Comparison of ENCODE assay signal across 12 cellular contexts in the genomic region with DNA sequence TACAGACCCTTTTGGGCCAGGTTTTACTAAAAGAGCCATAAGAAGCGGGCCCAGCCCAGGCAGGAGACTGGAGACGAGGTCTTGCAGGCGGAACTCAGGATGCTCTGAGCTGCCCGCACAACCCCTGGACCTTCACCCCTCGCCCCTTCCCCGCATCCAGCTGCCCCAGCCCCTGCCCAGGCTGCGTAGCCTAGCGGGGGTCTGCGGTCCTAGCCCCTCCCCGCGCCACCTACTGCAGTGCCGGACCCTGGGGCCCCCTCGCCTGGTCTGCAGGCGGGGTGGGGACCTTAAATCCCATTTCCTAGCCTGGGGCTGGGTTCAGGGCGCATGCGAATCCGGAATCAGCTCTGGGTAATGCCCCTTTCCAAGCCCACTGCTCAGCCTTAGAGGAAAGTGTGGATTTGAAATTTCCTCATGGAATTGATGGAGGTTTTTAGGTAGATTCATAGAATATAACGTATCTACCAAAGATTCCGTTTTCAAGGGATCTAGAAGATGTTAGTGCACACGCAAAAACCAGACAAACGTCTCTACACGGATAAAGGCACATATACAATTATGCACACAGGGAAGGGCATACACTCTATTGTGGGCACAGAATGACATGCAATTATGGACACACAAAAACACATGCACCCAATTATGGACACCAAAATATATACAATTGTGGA. TPM values are rescaled to one million over a fixed set of nuclear protein-coding genes. Genes with fewer than 3 reads are reported as not detected.
DNase-seq lines count a peak whose midpoint lies in the region; FAIRE-seq and TF ChIP-seq lines count a peak whose summit lies in the region.
"Had no signal": no experiment of that assay in that cellular context is flagged by ENCODE, and none has a peak within 500 bp of the region (broad histone marks: within the 10 kb centered on the region; RNA-seq: fewer than 3 reads in every experiment).

No MANE protein-coding gene starts in this region.

- intact Hi-C loops in endothelial cell of umbilical vein (cut with micrococcal nuclease): no loop called here

- H3K9ac ChIP-seq in endothelial cell of umbilical vein (replicated peaks; ENCODE audit: extremely low read depth, insufficient read depth, low read length): peak overlapping the region; percentile 78

- no TSS peak for BruUV-seq in endothelial cell of umbilical vein (replicated peaks; lab: Mats Ljungman, UMichigan)

- POLR2A ChIA-PET in AG04449 (lab: Yijun Ruan, JAX): no interaction called here
- POLR2A ChIA-PET in endothelial cell of umbilical vein (lab: Charles Lee): interaction anchor here (0.7 to 2.6 kb wide), 8 partner anchors 9 to 463 kb away, joined by 3 to 15 read pairs (median 6); partner anchors contain the start of gene HOXA9

- H3K36me3 Mint-ChIP-seq in HFFc6 (ENCODE audit: low read depth) (peaks cover 5% of the 10 kb centered on the region), neural crest cell (ENCODE audit: low read depth) (peaks cover 5% of the 10 kb centered on the region)
- H3K36me3 Mint-ChIP-seq: CD4-positive, CD25-positive, alpha-beta regulatory T cell had no signal

- CTCF ChIA-PET in AG04449 (lab: Yijun Ruan, JAX) (interaction anchor here (1.0 to 4.9 kb wide), 8 partner anchors 9 to 466 kb away, joined by 3 to 38 read pairs (median 5); partner anchors contain the start of genes HOXA5 and HOXA9), endothelial cell of umbilical vein (lab: Charles Lee) (interaction anchor here (0.9 to 5.6 kb wide), 11 partner anchors 9 to 783 kb away, joined by 3 to 83 read pairs (median 13); partner anchors contain the start of genes HOXA10, HOXA5 and HOXA9)

- H3K4me3 Mint-ChIP-seq in HFFc6 (peak overlapping the region; percentile 91), neural crest cell (peak overlapping the region; percentile 54)

- H4K20me1 ChIP-seq in endothelial cell of umbilical vein (replicated peaks; ENCODE audit: control insufficient read depth, extremely low read depth, insufficient read depth, low read length): no peaks in the 10 kb centered on the region

- no peak for FAIRE-seq in endothelial cell of umbilical vein (lab: Jason Lieb, UNC)

- no peaks in the 10 kb centered on the region for H3K27me3 ChIP-seq in endothelial cell of umbilical vein (ENCODE audit: control insufficient read depth in 2 of 2, insufficient read depth in 2 of 2, low read length in 2 of 2)

- H3K4me2 ChIP-seq in endothelial cell of umbilical vein (ENCODE audit: insufficient read depth, low read length): peak overlapping the region; percentile 92

- no peaks in the 10 kb centered on the region for H3K36me3 ChIP-seq in endothelial cell of umbilical vein (ENCODE audit: control insufficient read depth in 2 of 2, extremely low read depth in 1 of 2, insufficient read depth in 2 of 2, low read length in 2 of 2)

- H3K27ac Mint-ChIP-seq in HFFc6 (peak overlapping the region; percentile 91), neural crest cell (ENCODE audit: unreplicated experiment) (no peak overlapping the region)
- H3K27ac Mint-ChIP-seq: CD4-positive, CD25-positive, alpha-beta regulatory T cell; stimulated activated naive CD8-positive, alpha-beta T cell treated with anti-CD3 and anti-CD28 coated beads, Interleukin-15, amount 100 ng/mL, for 72 hours had no signal

- TF ChIP-seq CTCF in AG04449 (IDR thresholded peaks at IDR 0.05; ENCODE audit: insufficient read depth, low read length, missing control alignments) (no peak), HFFc6 (IDR thresholded peaks at IDR 0.05) (no peak), endothelial cell of umbilical vein (IDR thresholded peaks at IDR 0.05; ENCODE audit: extremely low read depth in 1 of 2, insufficient read depth in 1 of 2, low read depth in 1 of 2, low read length in 2 of 2) (no peak), neural crest cell (conservative IDR thresholded peaks at IDR 0.05) (no peak)

- TF ChIP-seq POLR2A in endothelial cell of umbilical vein (IDR thresholded peaks at IDR 0.05; ENCODE audit: low read depth, low read length): no peak

- H3K9me1 ChIP-seq in endothelial cell of umbilical vein (replicated peaks; ENCODE audit: control insufficient read depth, extremely low read depth, insufficient read depth, low read length): no peaks in the 10 kb centered on the region

- DNase-seq in AG04449 (ENCODE audit: low read depth, low spot score): no peak
- DNase-seq in HFFc6: no peak
- DNase-seq in endothelial cell of umbilical vein (ENCODE audit: low read depth, low spot score): no peak
- DNase-seq in neural crest cell (ENCODE audit: low read depth, low spot score): no peak
- no peak for DNase-seq in NCI-H2107 (lab: John Stamatoyannopoulos, UW)
- no peak for DNase-seq in SK-N-DZ (ENCODE audit: low spot score)
- DNase-seq in NCI-H748 (lab: John Stamatoyannopoulos, UW; ENCODE audit: unreplicated experiment): no peak
- no peak for DNase-seq in NCI-H526 (lab: John Stamatoyannopoulos, UW)
- DNase-seq: CD4-positive, CD25-positive, alpha-beta regulatory T cell; stimulated activated CD4-positive, alpha-beta T cell treated with anti-CD3 and anti-CD28 coated beads, Interleukin-1b, Interleukin-23, amount 100 ng/mL, for 48 hours; stimulated activated naive CD8-positive, alpha-beta T cell treated with anti-CD3 and anti-CD28 coated beads, Interleukin-15, amount 100 ng/mL, for 72 hours had no signal

- dilution Hi-C loops in endothelial cell of umbilical vein (cut with MboI; ENCODE audit: extremely low pct_ligation_motif_present, low sequenced_read_pairs): loop anchor here (25.0 kb wide), 1 partner anchor 966 kb away; no protein-coding TSS in a partner anchor

- H3K9me3 ChIP-seq in endothelial cell of umbilical vein (replicated peaks; ENCODE audit: control insufficient read depth, insufficient read depth, low read length): no peaks in the 10 kb centered on the region

- H3K9me3 Mint-ChIP-seq in HFFc6: no peaks in the 10 kb centered on the region
- H3K9me3 Mint-ChIP-seq in neural crest cell: no peaks in the 10 kb centered on the region
- H3K9me3 Mint-ChIP-seq: stimulated activated naive CD8-positive, alpha-beta T cell treated with anti-CD3 and anti-CD28 coated beads, Interleukin-15, amount 100 ng/mL, for 72 hours had no signal

- no peak overlapping the region for H2AFZ ChIP-seq in endothelial cell of umbilical vein (ENCODE audit: low read depth, low read length)

- H3K27me3 Mint-ChIP-seq in HFFc6 (ENCODE audit: insufficient read depth): peaks cover 11% of the 10 kb centered on the region
- H3K27me3 Mint-ChIP-seq in neural crest cell (ENCODE audit: low read depth): peaks cover 100% of the 10 kb centered on the region

- peaks cover 68% of the 10 kb centered on the region for H3K4me1 ChIP-seq in endothelial cell of umbilical vein (ENCODE audit: control insufficient read depth, extremely low read depth, insufficient read depth, low read length)

- peaks cover 65% of the 10 kb centered on the region for H3K4me1 Mint-ChIP-seq in HFFc6 (ENCODE audit: low read depth)
- peaks cover 31% of the 10 kb centered on the region for H3K4me1 Mint-ChIP-seq in neural crest cell

- peaks cover 97% of the 10 kb centered on the region for H3K79me2 ChIP-seq in endothelial cell of umbilical vein (ENCODE audit: control insufficient read depth, insufficient read depth, low read length)

- H3K4me3 ChIP-seq in AG04449 (ENCODE audit: low read depth, low read length): peak overlapping the region; percentile 72
- peak overlapping the region; percentile 14 to 85 (median 54) for H3K4me3 ChIP-seq in endothelial cell of umbilical vein (replicated peaks in 1 of 3; ENCODE audit: insufficient read depth in 1 of 3, low read depth in 1 of 3, low read length in 3 of 3)

- H3K27ac ChIP-seq in endothelial cell of umbilical vein (ENCODE audit: insufficient read depth, low read depth, low read length): peak overlapping the region; percentile 96

RNA-seq across cellular contexts. Expression of gene HOXA3, which starts 0.6 kb away (rescaled TPM):
- total RNA-seq in HFFc6 (2021; fragmentation: NEBNext Ultra II Directional; extraction: Animal tissue kit (Norgen Biotek cat#: 25700)): 1 to 10 TPM in 3 of 6 experiments, under 1 TPM in 3; 0.33 to 1.9 (median 1.1) TPM
- total RNA-seq in endothelial cell of umbilical vein: 12.0 and 14.0 TPM in 2 replicates
- 4.2 and 4.7 TPM in 2 replicates for polyA plus RNA-seq in endothelial cell of umbilical vein
- 1.5 and 2.4 TPM in 2 replicates for polyA plus RNA-seq in endothelial cell of umbilical vein (2011; cell fraction: cytosol; rRNA removed)
- polyA plus RNA-seq in endothelial cell of umbilical vein (2011; cell fraction: nucleus; rRNA removed): 14.0 and 14.1 TPM in 2 replicates
- 4.6 and 5.6 TPM in 2 replicates for polyA plus RNA-seq in endothelial cell of umbilical vein (2012)
- polyA minus RNA-seq in endothelial cell of umbilical vein: 1.6 and 2.0 TPM in 2 replicates
- not detected for polyA minus RNA-seq in endothelial cell of umbilical vein (2011; cell fraction: cytosol; rRNA and poly(A)+ RNA removed)
- 7.1 and 20.1 TPM in 2 replicates for polyA minus RNA-seq in endothelial cell of umbilical vein (2011; cell fraction: nucleus; rRNA and poly(A)+ RNA removed)
- total RNA-seq in neural crest cell: 10.6 and 11.3 TPM in 2 replicates
- polyA plus RNA-seq in SK-N-DZ (2014; cell fraction: cytosol; rRNA removed): not detected in 2 replicates
- polyA plus RNA-seq in SK-N-DZ (2014; cell fraction: nucleus; rRNA removed): not detected in 2 replicates
- total RNA-seq: CD4-positive, CD25-positive, alpha-beta regulatory T cell had no signal

RNA-seq across cellular contexts. Expression of gene HOXA7, which starts 3.5 kb away (rescaled TPM):
- total RNA-seq in HFFc6 (2021; fragmentation: NEBNext Ultra II Directional; extraction: Animal tissue kit (Norgen Biotek cat#: 25700)): 1 to 10 TPM; 6.2 to 8.2 (median 6.8) TPM
- total RNA-seq in endothelial cell of umbilical vein: 15.6 and 18.5 TPM in 2 replicates
- 16.9 and 18.1 TPM in 2 replicates for polyA plus RNA-seq in endothelial cell of umbilical vein
- polyA plus RNA-seq in endothelial cell of umbilical vein (2011; cell fraction: cytosol; rRNA removed): 13.0 and 13.8 TPM in 2 replicates
- 5.6 and 8.3 TPM in 2 replicates for polyA plus RNA-seq in endothelial cell of umbilical vein (2011; cell fraction: nucleus; rRNA removed)
- 13.9 and 16.0 TPM in 2 replicates for polyA plus RNA-seq in endothelial cell of umbilical vein (2012)
- polyA minus RNA-seq in endothelial cell of umbilical vein: 8.6 and 9.4 TPM in 2 replicates
- 5.9 TPM for polyA minus RNA-seq in endothelial cell of umbilical vein (2011; cell fraction: cytosol; rRNA and poly(A)+ RNA removed)
- polyA minus RNA-seq in endothelial cell of umbilical vein (2011; cell fraction: nucleus; rRNA and poly(A)+ RNA removed): 3.8 and 4.1 TPM in 2 replicates
- 7.1 and 8.8 TPM in 2 replicates for total RNA-seq in neural crest cell
- not detected in 2 replicates for polyA plus RNA-seq in SK-N-DZ (2014; cell fraction: cytosol; rRNA removed)
- not detected in 2 replicates for polyA plus RNA-seq in SK-N-DZ (2014; cell fraction: nucleus; rRNA removed)
- total RNA-seq: CD4-positive, CD25-positive, alpha-beta regulatory T cell; mucosa of gallbladder had no signal
- polyA plus RNA-seq: CD4-positive, CD25-positive, alpha-beta regulatory T cell had no signal

RNA-seq across cellular contexts. Expression of gene HOXA6, which starts 5.4 kb away (rescaled TPM):
- total RNA-seq in HFFc6 (2021; fragmentation: NEBNext Ultra II Directional; extraction: Animal tissue kit (Norgen Biotek cat#: 25700)): 1 to 10 TPM; 2.3 to 3.8 (median 2.8) TPM
- total RNA-seq in endothelial cell of umbilical vein (17.9 and 20.7 TPM in 2 replicates), neural crest cell (1.6 and 2.0 TPM in 2 replicates)
- polyA plus RNA-seq in endothelial cell of umbilical vein: 7.8 and 10.0 TPM in 2 replicates
- polyA plus RNA-seq in endothelial cell of umbilical vein (2011; cell fraction: cytosol; rRNA removed): 5.0 and 6.7 TPM in 2 replicates
- polyA plus RNA-seq in endothelial cell of umbilical vein (2011; cell fraction: nucleus; rRNA removed): 15.6 and 19.9 TPM in 2 replicates
- 6.1 and 6.2 TPM in 2 replicates for polyA plus RNA-seq in endothelial cell of umbilical vein (2012)
- 6.1 and 6.7 TPM in 2 replicates for polyA minus RNA-seq in endothelial cell of umbilical vein
- not detected for polyA minus RNA-seq in endothelial cell of umbilical vein (2011; cell fraction: cytosol; rRNA and poly(A)+ RNA removed)
- 8.4 and 18.0 TPM in 2 replicates for polyA minus RNA-seq in endothelial cell of umbilical vein (2011; cell fraction: nucleus; rRNA and poly(A)+ RNA removed)
- not detected in 2 replicates for polyA plus RNA-seq in SK-N-DZ (2014; cell fraction: cytosol; rRNA removed)
- not detected in 2 replicates for polyA plus RNA-seq in SK-N-DZ (2014; cell fraction: nucleus; rRNA removed)
- total RNA-seq: CD4-positive, CD25-positive, alpha-beta regulatory T cell had no signal
- polyA plus RNA-seq: CD4-positive, CD25-positive, alpha-beta regulatory T cell had no signal

RNA-seq across cellular contexts. Expression of gene HOXA5, which starts 9.5 kb away (rescaled TPM):
- total RNA-seq in HFFc6 (2021; fragmentation: NEBNext Ultra II Directional; extraction: Animal tissue kit (Norgen Biotek cat#: 25700)): 1 to 10 TPM; 2.0 to 3.8 (median 2.8) TPM
- total RNA-seq in endothelial cell of umbilical vein: 18.8 and 21.4 TPM in 2 replicates
- polyA plus RNA-seq in endothelial cell of umbilical vein: 18.6 and 22.1 TPM in 2 replicates
- 15.7 and 18.5 TPM in 2 replicates for polyA plus RNA-seq in endothelial cell of umbilical vein (2011; cell fraction: cytosol; rRNA removed)
- 29.1 and 32.2 TPM in 2 replicates for polyA plus RNA-seq in endothelial cell of umbilical vein (2011; cell fraction: nucleus; rRNA removed)
- 19.5 and 28.4 TPM in 2 replicates for polyA plus RNA-seq in endothelial cell of umbilical vein (2012)
- polyA minus RNA-seq in endothelial cell of umbilical vein: 12.0 and 16.8 TPM in 2 replicates
- 1.3 TPM for polyA minus RNA-seq in endothelial cell of umbilical vein (2011; cell fraction: cytosol; rRNA and poly(A)+ RNA removed)
- polyA minus RNA-seq in endothelial cell of umbilical vein (2011; cell fraction: nucleus; rRNA and poly(A)+ RNA removed): 10.0 and 11.6 TPM in 2 replicates
- total RNA-seq in neural crest cell: 3.2 and 4.3 TPM in 2 replicates
- not detected in 2 replicates for polyA plus RNA-seq in SK-N-DZ (2014; cell fraction: cytosol; rRNA removed)
- polyA plus RNA-seq in SK-N-DZ (2014; cell fraction: nucleus; rRNA removed): not detected in 2 replicates
- total RNA-seq: CD4-positive, CD25-positive, alpha-beta regulatory T cell had no signal
- polyA plus RNA-seq: CD4-positive, CD25-positive, alpha-beta regulatory T cell had no signal

RNA-seq across cellular contexts. Expression of gene HOXA9, which starts 12.4 kb away (rescaled TPM):
- total RNA-seq in HFFc6 (2021; fragmentation: NEBNext Ultra II Directional; extraction: Animal tissue kit (Norgen Biotek cat#: 25700)): 10 to 100 TPM; 25.2 to 37.0 (median 26.7) TPM
- 61.6 and 62.9 TPM in 2 replicates for total RNA-seq in endothelial cell of umbilical vein
- polyA plus RNA-seq in endothelial cell of umbilical vein: 47.2 and 84.1 TPM in 2 replicates
- 44.6 and 46.3 TPM in 2 replicates for polyA plus RNA-seq in endothelial cell of umbilical vein (2011; cell fraction: cytosol; rRNA removed)
- polyA plus RNA-seq in endothelial cell of umbilical vein (2011; cell fraction: nucleus; rRNA removed): 94.3 and 108 TPM in 2 replicates
- 32.3 and 47.7 TPM in 2 replicates for polyA plus RNA-seq in endothelial cell of umbilical vein (2012)
- 8.0 and 11.3 TPM in 2 replicates for polyA minus RNA-seq in endothelial cell of umbilical vein
- not detected for polyA minus RNA-seq in endothelial cell of umbilical vein (2011; cell fraction: cytosol; rRNA and poly(A)+ RNA removed)
- polyA minus RNA-seq in endothelial cell of umbilical vein (2011; cell fraction: nucleus; rRNA and poly(A)+ RNA removed): 14.0 and 22.7 TPM in 2 replicates
- 9.0 and 10.0 TPM in 2 replicates for total RNA-seq in neural crest cell
- polyA plus RNA-seq in SK-N-DZ (2014; cell fraction: cytosol; rRNA removed): 0.16 TPM in 1 of 2 replicates, not detected in the other
- not detected in 2 replicates for polyA plus RNA-seq in SK-N-DZ (2014; cell fraction: nucleus; rRNA removed)
